ENCODE assay signal across 11 cellular contexts in genomic region chr12:57147641-57147944, GRCh38. TPM values are rescaled to one million over a fixed set of nuclear protein-coding genes. Genes with fewer than 3 reads are reported as not detected.
DNase-seq lines count a peak whose midpoint lies in the region; ATAC-seq and TF ChIP-seq lines count a peak whose summit lies in the region.
"Had no signal": no experiment of that assay in that cellular context is flagged by ENCODE, and none has a peak within 500 bp of the region (broad histone marks: within the 10 kb centered on the region; RNA-seq: fewer than 3 reads in every experiment).

No MANE protein-coding gene starts in this region.

- H3K36me3 Mint-ChIP-seq in osteocyte (ENCODE audit: unreplicated experiment), result peaks cover 41% of the 10 kb centered on the region

- no peaks in the 10 kb centered on the region for H3K27me3 Mint-ChIP-seq in osteocyte (ENCODE audit: unreplicated experiment)

- DNase-seq in AG10803 (ENCODE audit: low read depth), result peak; percentile 72
- DNase-seq in RWPE1 (ENCODE audit: low spot score), result no peak
- DNase-seq in foreskin fibroblast, result peak; percentile 80 to 91
- DNase-seq in osteocyte (ENCODE audit: extremely low spot score, unreplicated experiment), result no peak
- DNase-seq in NCI-H345 (lab: John Stamatoyannopoulos, UW), result no peak
- DNase-seq in NAMALWA (ENCODE audit: low spot score), result no peak
- no peak for DNase-seq in breast epithelium (ENCODE audit: low spot score in 2 of 2)
- DNase-seq: BE2C, NCI-H1417 treated with DMSO at 0.1 percent for 48 hours had no signal

- no peaks in the 10 kb centered on the region for H3K27me3 ChIP-seq in breast epithelium
- H3K27me3 ChIP-seq: BE2C had no signal

- H3K4me3 ChIP-seq in AG10803 (ENCODE audit: low read length) (no peak overlapping the region), foreskin fibroblast (ENCODE audit: low read depth in 1 of 2, low read length in 2 of 2) (no peak overlapping the region), breast epithelium (peak overlapping the region in 1 of 3 donors; percentile 5)

- CTCF ChIA-PET in RWPE1 (lab: Yijun Ruan, JAX), result interaction anchor here (1.2 kb wide), 1 partner anchor 28 kb away, joined by 6 read pairs; no protein-coding TSS in a partner anchor

- no peaks in the 10 kb centered on the region for H3K36me3 ChIP-seq in breast epithelium
- H3K36me3 ChIP-seq: BE2C had no signal

- H3K4me3 Mint-ChIP-seq in osteocyte (ENCODE audit: unreplicated experiment), result no peak overlapping the region

- peak overlapping the region; percentile 91 for H3K27ac Mint-ChIP-seq in osteocyte (ENCODE audit: unreplicated experiment)

- TF ChIP-seq CTCF in AG10803 (conservative IDR thresholded peaks at IDR 0.05; ENCODE audit: low read length) (no peak; the same call in 1 of the 2 replicates), RWPE1 (conservative IDR thresholded peaks at IDR 0.05; ENCODE audit: low read depth) (no peak), foreskin fibroblast (IDR thresholded peaks at IDR 0.05; ENCODE audit: low read depth, low read length) (no peak), osteocyte (IDR thresholded peaks at IDR 0.05) (no peak), breast epithelium (IDR thresholded peaks at IDR 0.05) (no peak)

- POLR2A ChIA-PET in RWPE1 (lab: Yijun Ruan, JAX; ENCODE audit: low non-redundant PET), result interaction anchor here (0.6 kb wide), 1 partner anchor 60 kb away, joined by 3 read pairs; no protein-coding TSS in a partner anchor

- no peak for TF ChIP-seq POLR2A in breast epithelium (IDR thresholded peaks at IDR 0.05)

- H3K27ac ChIP-seq in RWPE1 (peak overlapping the region; percentile 98), breast epithelium (peak overlapping the region in 1 of 2 donors; percentile 88)

- peaks cover 80% of the 10 kb centered on the region for H3K4me1 Mint-ChIP-seq in osteocyte (ENCODE audit: unreplicated experiment)

- no peaks in the 10 kb centered on the region for H3K9me3 Mint-ChIP-seq in osteocyte (ENCODE audit: unreplicated experiment)

- H3K4me1 ChIP-seq in breast epithelium, result peaks cover 16 to 18% of the 10 kb centered on the region in 2 donors

- no peak for ATAC-seq in HG02571 (IDR thresholded peaks at IDR 0.05; ENCODE audit: unreplicated experiment)

- no peaks in the 10 kb centered on the region for H3K9me3 ChIP-seq in breast epithelium
- H3K9me3 ChIP-seq: BE2C had no signal

- intact Hi-C loops in breast epithelium (cut with DNase I; ENCODE audit: low total_unique reads), result no loop called here

RNA-seq across cellular contexts. Expression of gene LRP1-AS, which starts 0.2 kb away (rescaled TPM):
- total RNA-seq in osteocyte (not detected in 2 replicates), breast epithelium (not detected)
- total RNA-seq: pulmonary artery endothelial cell had no signal

RNA-seq across cellular contexts. Expression of gene LRP1, which starts 19.3 kb away (rescaled TPM):
- total RNA-seq in osteocyte (591 and 603 TPM in 2 replicates), breast epithelium (100 to 1,000 TPM; 102 to 894 (median 240) TPM)

RNA-seq across cellular contexts. Expression of gene STAT6, which starts 36.4 kb away (rescaled TPM):
- total RNA-seq in osteocyte, result 154 and 161 TPM in 2 replicates
- 100 to 1,000 TPM; 139 to 147 (median 146) TPM for total RNA-seq in breast epithelium

RNA-seq across cellular contexts. Expression of gene NAB2, which starts 58.7 kb away (rescaled TPM):
- 41.9 and 42.8 TPM in 2 replicates for total RNA-seq in osteocyte
- total RNA-seq in breast epithelium, result 10 to 100 TPM in 2 of 3 donors, 1 to 10 TPM in 1; 9.0 to 33.2 (median 24.6) TPM

Comparison
In these comparisons a context has a peak if more than half of its experiments do, and no peak if none do; other contexts are left out.
1. DNase-seq: peak in AG10803 (single experiment) and foreskin fibroblast (2 of 2); none in RWPE1 (single experiment), osteocyte (single experiment), NCI-H345 (single experiment), NAMALWA (single experiment) and breast epithelium (0 of 2).